In genomic region chr20:25510202-25510601, GRCh38 we compare ENCODE assay signal across 28 cellular contexts.
DNase-seq lines count a peak whose midpoint lies in the region; ATAC-seq, FAIRE-seq and TF ChIP-seq lines count a peak whose summit lies in the region.
"Had no signal": no experiment of that assay in that cellular context is flagged by ENCODE, and none has a peak within 500 bp of the region (broad histone marks: within the 10 kb centered on the region; RNA-seq: fewer than 3 reads in every experiment).

No MANE protein-coding gene starts in this region.

- no peak overlapping the region for H3K27ac ChIP-seq in BLaER1
- H3K27ac ChIP-seq in HepG2 (ENCODE audit: extremely low read length, insufficient read depth, low read length) = no peak overlapping the region
- H3K27ac ChIP-seq: KMS-11, SK-N-MC had no signal

- in situ Hi-C loops in HepG2 (cut with HindIII; ENCODE audit: extremely low pct_ligation_motif_present, low pct_unique_long_range_greater_than_20kb) = no loop called here

- DNase-seq in HepG2 (ENCODE audit: low spot score) (no peak), AG08395 (ENCODE audit: low spot score) (no peak), head of caudate nucleus (no peak)
- no peak for DNase-seq in stimulated activated naive CD8-positive, alpha-beta T cell treated with anti-CD3 and anti-CD28 coated beads, Interleukin-15, amount 100 ng/mL, for 72 hours
- DNase-seq: C1 segment of cervical spinal cord; CD4-positive, alpha-beta memory T cell; COR-L47; DMS79; EL; GDM1; GOT3; IMR-90; MM.1S; NCI-H1417; NCI-H1694; NCI-H2029 treated with DMSO at 0.1 percent for 48 hours; NCI-H2227 treated with DMSO at 0.1 percent for 48 hours; NCI-H526 treated with DMSO at 0.1 percent for 48 hours; SIG-M5 had no signal

- H3K4me1 ChIP-seq in BLaER1 = peaks cover 59% of the 10 kb centered on the region
- peaks cover 29% of the 10 kb centered on the region for H3K4me1 ChIP-seq in HepG2 (ENCODE audit: insufficient read depth, low read length)
- H3K4me1 ChIP-seq: HAP-1 had no signal

- no peaks in the 10 kb centered on the region for H3K27me3 Mint-ChIP-seq in stimulated activated naive CD8-positive, alpha-beta T cell treated with anti-CD3 and anti-CD28 coated beads, Interleukin-15, amount 100 ng/mL, for 72 hours
- H3K27me3 Mint-ChIP-seq: CD4-positive, alpha-beta memory T cell had no signal

- H3K9ac ChIP-seq in BLaER1 (no peak overlapping the region), HepG2 (ENCODE audit: insufficient read depth, low read depth, low read length) (no peak overlapping the region)
- H3K9ac ChIP-seq: KMS-11 had no signal

- H3K9me3 ChIP-seq in BLaER1 (peaks cover 40% of the 10 kb centered on the region), HepG2 (ENCODE audit: low read length) (peaks cover 15% of the 10 kb centered on the region)

- H3K4me3 ChIP-seq in BLaER1 (no peak overlapping the region), HepG2 (replicated peaks in 1 of 3; ENCODE audit: insufficient read depth in 1 of 3, low read depth in 2 of 3, low read length in 3 of 3) (no peak overlapping the region)
- H3K4me3 ChIP-seq: GM12878, HAP-1, SK-N-MC had no signal

- POLR2A ChIA-PET in HepG2 (lab: Yijun Ruan, JAX) = interaction anchor here (0.9 to 4.2 kb wide), 2 partner anchors 16 to 29 kb away, joined by 3 to 33 read pairs; no protein-coding TSS in a partner anchor

- peak overlapping the region; percentile 63 for H3K4me2 ChIP-seq in BLaER1
- H3K4me2 ChIP-seq in HepG2 (ENCODE audit: low read depth, low read length) = no peak overlapping the region
- H3K4me2 ChIP-seq: KMS-11 had no signal

- ATAC-seq in GM18861 (IDR thresholded peaks at IDR 0.05; ENCODE audit: unreplicated experiment) = peak; percentile 79
- ATAC-seq in HG03175 (IDR thresholded peaks at IDR 0.05; ENCODE audit: unreplicated experiment) = peak; percentile 81
- ATAC-seq in HepG2 = no peak
- ATAC-seq in stimulated activated naive CD8-positive, alpha-beta T cell treated with anti-CD3 and anti-CD28 coated beads, Interleukin-15, amount 100 ng/mL, for 72 hours = no peak
- no peak for ATAC-seq in HG02642 (IDR thresholded peaks at IDR 0.05; ENCODE audit: poor library complexity, unreplicated experiment)
- ATAC-seq: GM12878 had no signal

- TF ChIP-seq POLR2A in HepG2 (IDR thresholded peaks at IDR 0.05; ENCODE audit: insufficient read depth in 1 of 2, low read depth in 2 of 2, low read length in 2 of 2) = no peak

- no peak overlapping the region for H3K27ac Mint-ChIP-seq in stimulated activated naive CD8-positive, alpha-beta T cell treated with anti-CD3 and anti-CD28 coated beads, Interleukin-15, amount 100 ng/mL, for 72 hours
- H3K27ac Mint-ChIP-seq: CD4-positive, alpha-beta memory T cell had no signal

- no peak for TF ChIP-seq RAD21 in HepG2 (CRISPR knock-in tag; IDR thresholded peaks at IDR 0.05)

- CTCF ChIA-PET in HepG2 (lab: Yijun Ruan, JAX; ENCODE audit: low intra/inter-chr PET ratio, low total read pairs) = no interaction called here

- no peak overlapping the region for H2AFZ ChIP-seq in HepG2 (ENCODE audit: low read length)

- H3K4me3 Mint-ChIP-seq in stimulated activated naive CD8-positive, alpha-beta T cell treated with anti-CD3 and anti-CD28 coated beads, Interleukin-15, amount 100 ng/mL, for 72 hours = no peak overlapping the region
- H3K4me3 Mint-ChIP-seq: CD4-positive, alpha-beta memory T cell had no signal

- no TSS peak for BruUV-seq in HepG2 (replicated peaks; lab: Mats Ljungman, UMichigan)

- 97% methylated on average over 8 of the region's 8 CpGs for WGBS in HepG2 (ENCODE audit: low lambda C conversion rate)

- H4K20me1 ChIP-seq in BLaER1 (no peaks in the 10 kb centered on the region), HepG2 (ENCODE audit: insufficient read depth, low read length) (no peaks in the 10 kb centered on the region)

- TF ChIP-seq EP300 in HepG2 (IDR thresholded peaks at IDR 0.05; ENCODE audit: low read depth in 2 of 2, low read length in 2 of 2) (no peak), HepG2 (CRISPR knock-in tag; IDR thresholded peaks at IDR 0.05; ENCODE audit: borderline replicate concordance) (no peak)

- no peaks in the 10 kb centered on the region for H3K79me2 ChIP-seq in HepG2 (ENCODE audit: insufficient read depth, low read length)

- H3K27me3 ChIP-seq in BLaER1 = no peaks in the 10 kb centered on the region
- no peaks in the 10 kb centered on the region for H3K27me3 ChIP-seq in HepG2 (ENCODE audit: control insufficient read depth in 1 of 2, insufficient read depth in 2 of 2, low read length in 2 of 2)

- FAIRE-seq in HepG2 (lab: Jason Lieb, UNC) = no peak
- FAIRE-seq: GM12878, HTR-8/SVneo had no signal

- TF ChIP-seq CTCF in HepG2 (CRISPR knock-in tag; IDR thresholded peaks at IDR 0.05) = no peak

- no peaks in the 10 kb centered on the region for H3K4me1 Mint-ChIP-seq in stimulated activated naive CD8-positive, alpha-beta T cell treated with anti-CD3 and anti-CD28 coated beads, Interleukin-15, amount 100 ng/mL, for 72 hours
- H3K4me1 Mint-ChIP-seq: CD4-positive, alpha-beta memory T cell had no signal

- intact Hi-C loops in HepG2 (cut with micrococcal nuclease; ENCODE audit: unreplicated experiment) = no loop called here
- intact Hi-C loops in head of caudate nucleus (cut with DNase I) = no loop called here

- H3K36me3 ChIP-seq in BLaER1 (peaks cover 65% of the 10 kb centered on the region), HepG2 (replicated peaks in 1 of 2; ENCODE audit: control insufficient read depth in 1 of 2, insufficient read depth in 2 of 2, low read length in 2 of 2) (peaks cover 48 to 79% of the 10 kb centered on the region in 2 experiments)

- H3K9me3 Mint-ChIP-seq in stimulated activated naive CD8-positive, alpha-beta T cell treated with anti-CD3 and anti-CD28 coated beads, Interleukin-15, amount 100 ng/mL, for 72 hours = peaks cover 22 to 36% of the 10 kb centered on the region in 2 donors

TF ChIP-seq in HepG2, 621 proteins besides CTCF, POLR2A, EP300 and RAD21:
- TF ChIP-seq MTA1 (CRISPR knock-in tag; IDR thresholded peaks at IDR 0.05; ENCODE audit: borderline replicate concordance) (0 out of 2 replicates have a peak, but pooled peaks have one; percentile 36), JARID2 (CRISPR knock-in tag; IDR thresholded peaks at IDR 0.05; ENCODE audit: insufficient replicate concordance) (no peak), ZBTB33 (CRISPR knock-in tag; IDR thresholded peaks at IDR 0.05) (no peak), DZIP1 (CRISPR knock-in tag; IDR thresholded peaks at IDR 0.05) (0 out of 2 replicates have a peak, but pooled peaks have one; percentile 39), EEA1 (CRISPR knock-in tag; IDR thresholded peaks at IDR 0.05; ENCODE audit: borderline replicate concordance) (0 out of 2 replicates have a peak, but pooled peaks have one; percentile 28), ZBTB26 (CRISPR knock-in tag; IDR thresholded peaks at IDR 0.05; ENCODE audit: borderline replicate concordance) (no peak)
TF ChIP-seq in HepG2: peak in this region for 3.

Comparison
In these comparisons a context has a peak if more than half of its experiments do, and no peak if none do; other contexts are left out.
1. ATAC-seq: peak in GM18861 (single experiment) and HG03175 (single experiment); none in HepG2 (single experiment), stimulated activated naive CD8-positive, alpha-beta T cell treated with anti-CD3 and anti-CD28 coated beads, Interleukin-15, amount 100 ng/mL, for 72 hours (single experiment) and HG02642 (single experiment).